8 cellular contexts compared by ENCODE assay signal in the genomic region with DNA sequence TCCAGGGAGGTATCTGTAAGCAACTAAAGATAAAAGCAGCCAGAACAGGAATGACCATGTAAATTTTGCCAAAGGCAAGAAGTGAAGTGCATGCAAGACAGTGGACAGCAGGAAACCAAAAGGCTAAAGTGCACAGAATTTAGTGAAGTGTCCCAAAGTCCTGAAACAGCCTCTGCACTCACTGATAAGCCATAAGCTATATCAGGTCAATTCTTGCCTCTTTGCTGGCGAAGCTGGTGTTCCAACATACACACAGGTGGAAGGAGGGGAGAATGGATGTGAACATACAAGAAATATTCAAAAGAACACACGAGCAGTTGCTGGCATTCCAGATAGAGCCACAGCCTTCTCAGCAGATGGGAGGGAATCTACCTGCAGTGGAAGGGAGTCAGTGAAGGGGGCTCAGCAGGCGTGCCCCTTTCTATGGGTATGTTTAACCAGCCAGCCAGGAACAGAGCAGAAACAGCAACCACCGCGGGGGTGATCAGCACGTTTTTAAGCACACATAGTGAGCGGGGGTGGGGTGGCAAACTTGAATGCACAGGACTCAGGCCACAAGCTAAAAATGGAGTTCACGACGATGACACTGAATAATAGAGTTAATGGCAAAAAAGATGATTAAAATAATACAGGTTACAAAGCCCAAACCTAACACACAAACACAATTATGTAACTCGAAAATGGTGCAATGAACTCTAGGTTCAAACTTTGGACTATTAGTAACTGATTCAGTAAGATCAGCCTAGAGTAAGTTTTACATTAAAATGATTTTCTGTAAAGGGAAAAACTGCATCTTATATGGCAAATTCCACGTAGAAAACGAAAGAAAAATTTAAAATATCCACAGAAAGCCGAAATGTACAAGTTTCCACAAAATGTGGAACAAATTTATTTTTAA. TPM values are rescaled to one million over a fixed set of nuclear protein-coding genes. Genes with fewer than 3 reads are reported as not detected.
DNase-seq lines count a peak whose midpoint lies in the region; ATAC-seq and TF ChIP-seq lines count a peak whose summit lies in the region.

No MANE protein-coding gene starts in this region.

- H3F3A ChIP-seq in SK-N-SH (replicated peaks; ENCODE audit: insufficient read depth) = peaks cover 4% of the 10 kb centered on the region

- H3K27me3 ChIP-seq in SK-N-SH (ENCODE audit: insufficient read depth) (no peaks in the 10 kb centered on the region), lung (ENCODE audit: control insufficient read depth, insufficient read depth) (no peaks in the 10 kb centered on the region)

- ATAC-seq in lung (ENCODE audit: insufficient read depth, low FRiP score) (no peak), HG03520 (IDR thresholded peaks at IDR 0.05; ENCODE audit: unreplicated experiment) (no peak)
- no peak for ATAC-seq in stimulated activated naive CD8-positive, alpha-beta T cell treated with anti-CD3 and anti-CD28 coated beads, Interleukin-15, amount 100 ng/mL, for 72 hours

- H3K27ac ChIP-seq in SK-N-SH (ENCODE audit: low read depth in 2 of 2, low read length in 1 of 2) (peak overlapping the region; percentile 84 to 92), lung (ENCODE audit: low read depth in 1 of 2, low read length in 1 of 2) (peak overlapping the region; percentile 70 to 87)

- H4K20me1 ChIP-seq in SK-N-SH (ENCODE audit: insufficient read depth) = no peaks in the 10 kb centered on the region; the same call in 1 of the 2 replicates

- no peaks in the 10 kb centered on the region for H3K9me2 ChIP-seq in SK-N-SH

- H3K9ac ChIP-seq in SK-N-SH = peak overlapping the region; percentile 91

- H3K27me3 Mint-ChIP-seq in stimulated activated naive CD8-positive, alpha-beta T cell treated with anti-CD3 and anti-CD28 coated beads, Interleukin-15, amount 100 ng/mL, for 72 hours = no peaks in the 10 kb centered on the region

- H3K9me3 Mint-ChIP-seq in stimulated activated naive CD8-positive, alpha-beta T cell treated with anti-CD3 and anti-CD28 coated beads, Interleukin-15, amount 100 ng/mL, for 72 hours = peaks cover 5 to 17% of the 10 kb centered on the region in 2 donors

- 13% methylated on average over 13 of the region's 13 CpGs for WGBS in SK-N-SH (ENCODE audit: low lambda C conversion rate)
- WGBS in lung, 2 donors = 22 to 26% methylated on average over 13 of the region's 13 CpGs

- no peak for TF ChIP-seq RAD21 in SK-N-SH (IDR thresholded peaks at IDR 0.05; ENCODE audit: low read length)

- H3K4me3 ChIP-seq in SK-N-SH (ENCODE audit: low read depth in 2 of 2, low read length in 1 of 2) (peak overlapping the region; percentile 88 to 96), lung (peak overlapping the region; percentile 15)

- POLR2A ChIA-PET in SK-N-SH (lab: Yijun Ruan, JAX) = interaction anchor here (1.9 kb wide), 1 partner anchor 113 kb away, joined by 7 read pairs; a partner anchor contains a TSS

- no peak for TF ChIP-seq CTCF in SK-N-SH (IDR thresholded peaks at IDR 0.05)
- TF ChIP-seq CTCF in lung (IDR thresholded peaks at IDR 0.05; ENCODE audit: control extremely low read depth, extremely low read depth) = no peak

- H3K9me3 ChIP-seq in SK-N-SH = no peaks in the 10 kb centered on the region
- H3K9me3 ChIP-seq in lung (ENCODE audit: control insufficient read depth in 2 of 2, insufficient read depth in 1 of 2, low read length in 1 of 2) = no peaks in the 10 kb centered on the region

- peaks cover 50% of the 10 kb centered on the region for H3K4me1 Mint-ChIP-seq in stimulated activated naive CD8-positive, alpha-beta T cell treated with anti-CD3 and anti-CD28 coated beads, Interleukin-15, amount 100 ng/mL, for 72 hours

- peak overlapping the region; percentile 61; the same call in 1 of the 2 replicates for H2AFZ ChIP-seq in SK-N-SH (ENCODE audit: low read depth)

- DNase-seq in DMS53 (lab: John Stamatoyannopoulos, UW) (peak; percentile 43), DMS53 treated with DMSO at 0.1 percent for 48 hours (lab: John Stamatoyannopoulos, UW; ENCODE audit: unreplicated experiment) (no peak), SK-N-SH (peak; percentile 11), lung (ENCODE audit: low spot score) (no peak), foreskin melanocyte (no peak)
- peak; percentile 11 for DNase-seq in central memory CD4-positive, alpha-beta T cell
- peak in 1 of 2 donors; percentile 26 for DNase-seq in stimulated activated naive CD8-positive, alpha-beta T cell treated with anti-CD3 and anti-CD28 coated beads, Interleukin-15, amount 100 ng/mL, for 72 hours

- TF ChIP-seq EP300 in SK-N-SH (IDR thresholded peaks at IDR 0.05; ENCODE audit: borderline replicate concordance in 1 of 2, low read depth in 1 of 2, low read length in 1 of 2) = no peak

- H3K36me3 ChIP-seq in SK-N-SH (replicated peaks in 1 of 2; ENCODE audit: control insufficient read depth in 1 of 2, insufficient read depth in 2 of 2, low read length in 1 of 2) (peaks cover 17 to 36% of the 10 kb centered on the region in 2 experiments), lung (ENCODE audit: control insufficient read depth in 2 of 2, insufficient read depth in 2 of 2, low read length in 2 of 2) (peaks cover 4 to 14% of the 10 kb centered on the region in 2 donors)

- H3K27ac Mint-ChIP-seq in stimulated activated naive CD8-positive, alpha-beta T cell treated with anti-CD3 and anti-CD28 coated beads, Interleukin-15, amount 100 ng/mL, for 72 hours = peak overlapping the region; percentile 88 to 95

- H3K79me2 ChIP-seq in SK-N-SH (ENCODE audit: insufficient read depth) = peaks cover 53% of the 10 kb centered on the region

- CTCF ChIA-PET in SK-N-SH (lab: Yijun Ruan, JAX) = interaction anchor here (0.7 to 1.7 kb wide), 3 partner anchors 21 to 45 kb away, joined by 3 to 5 read pairs (median 4); no protein-coding TSS in a partner anchor

- peak overlapping the region; percentile 88 to 94 for H3K4me3 Mint-ChIP-seq in stimulated activated naive CD8-positive, alpha-beta T cell treated with anti-CD3 and anti-CD28 coated beads, Interleukin-15, amount 100 ng/mL, for 72 hours

- H3K4me1 ChIP-seq in SK-N-SH (ENCODE audit: control insufficient read depth in 1 of 2, insufficient read depth in 2 of 2, low read depth in 1 of 2, low read length in 1 of 2) (peaks cover 6 to 19% of the 10 kb centered on the region in 2 experiments; a peak in 2 of 4 replicates), lung (ENCODE audit: control insufficient read depth in 2 of 2, insufficient read depth in 2 of 2, low read length in 2 of 2) (peaks cover 3 to 12% of the 10 kb centered on the region in 2 donors)

- H3K4me2 ChIP-seq in SK-N-SH = peak overlapping the region; percentile 90

TF ChIP-seq in SK-N-SH, 30 proteins besides CTCF, POLR2A, EP300 and RAD21:
- no peak for TF ChIP-seq FOSL2 (IDR thresholded peaks at IDR 0.05; ENCODE audit: borderline replicate concordance, low read depth)
- no peak for TF ChIP-seq NFIC (IDR thresholded peaks at IDR 0.05; ENCODE audit: borderline replicate concordance)
- TF ChIP-seq IRF3 (IDR thresholded peaks at IDR 0.05; ENCODE audit: low read depth, low read length) = no peak
- 0 out of 2 replicates have a peak, but pooled peaks have one; percentile 10 for TF ChIP-seq TAF1 (IDR thresholded peaks at IDR 0.05; ENCODE audit: borderline replicate concordance, low read depth, low read length)

RNA-seq across cellular contexts. Expression of gene ECI2, which starts 1.2 kb away (rescaled TPM):
- polyA plus RNA-seq in SK-N-SH (2012; rRNA removed) (43.7 and 45.1 TPM in 2 replicates), lung (10 to 100 TPM; 18.9 to 27.6 TPM)
- 57.3 and 61.1 TPM in 2 replicates for polyA plus RNA-seq in SK-N-SH (2012; cell fraction: cytosol; rRNA removed)
- polyA plus RNA-seq in SK-N-SH (2012; cell fraction: nucleus; rRNA removed) = 32.2 and 45.5 TPM in 2 replicates
- 10 to 100 TPM; 42.6 to 68.0 TPM for total RNA-seq in lung

RNA-seq across cellular contexts. Expression of gene FAM217A, which starts 55.3 kb away (rescaled TPM):
- polyA plus RNA-seq in SK-N-SH (2012; rRNA removed) (not detected in 2 replicates), lung (not detected)
- not detected in 2 replicates for polyA plus RNA-seq in SK-N-SH (2012; cell fraction: cytosol; rRNA removed)
- not detected in 2 replicates for polyA plus RNA-seq in SK-N-SH (2012; cell fraction: nucleus; rRNA removed)
- total RNA-seq in lung = not detected

Comparison
In these comparisons a context has a peak if more than half of its experiments do, and no peak if none do; other contexts are left out.
1. DNase-seq: peak in DMS53 (single experiment), SK-N-SH (single experiment) and central memory CD4-positive, alpha-beta T cell (single experiment); none in DMS53 treated with DMSO at 0.1 percent for 48 hours (single experiment), lung (single experiment) and foreskin melanocyte (single experiment).